ENCODE assay signal across 12 cellular contexts in genomic region chr5:140106101-140106500, GRCh38. TPM values are rescaled to one million over a fixed set of nuclear protein-coding genes. Genes with fewer than 3 reads are reported as not detected.
DNase-seq lines count a peak whose midpoint lies in the region; ATAC-seq, FAIRE-seq and TF ChIP-seq lines count a peak whose summit lies in the region.
"Had no signal": no experiment of that assay in that cellular context is flagged by ENCODE, and none has a peak within 500 bp of the region (broad histone marks: within the 10 kb centered on the region; RNA-seq: fewer than 3 reads in every experiment).

No MANE protein-coding gene starts in this region.

- no peaks in the 10 kb centered on the region for H3K9me3 Mint-ChIP-seq in Caco-2 (ENCODE audit: unreplicated experiment)
- no peaks in the 10 kb centered on the region for H3K9me3 Mint-ChIP-seq in osteocyte (ENCODE audit: unreplicated experiment)

- H3K9ac ChIP-seq in K562 (ENCODE audit: insufficient read depth in 1 of 2, low read depth in 2 of 2, low read length in 2 of 2), result no peak overlapping the region

- no peak for TF ChIP-seq EP300 in K562 (IDR thresholded peaks at IDR 0.05; ENCODE audit: low read length)

- H3K4me3 Mint-ChIP-seq in Caco-2 (ENCODE audit: unreplicated experiment), result peak overlapping the region; percentile 94
- peak overlapping the region; percentile 91 for H3K4me3 Mint-ChIP-seq in osteocyte (ENCODE audit: unreplicated experiment)

- peaks cover 12% of the 10 kb centered on the region for H3K4me1 Mint-ChIP-seq in Caco-2 (ENCODE audit: low read depth, unreplicated experiment)
- peaks cover 25% of the 10 kb centered on the region for H3K4me1 Mint-ChIP-seq in osteocyte (ENCODE audit: unreplicated experiment)

- TF ChIP-seq CTCF in Caco-2 (IDR thresholded peaks at IDR 0.05; ENCODE audit: insufficient read depth in 1 of 2, low read depth in 1 of 2, low read length in 1 of 2, severe bottlenecking in 1 of 2, unreplicated experiment in 1 of 2), result no peak
- TF ChIP-seq CTCF in LNCAP (IDR thresholded peaks at IDR 0.05), result 0 out of 2 replicates have a peak, but pooled peaks have one; percentile 26
- TF ChIP-seq CTCF in K562 (IDR thresholded peaks at IDR 0.05 in 2 of 3, conservative IDR thresholded peaks at IDR 0.05 in 1 of 3; ENCODE audit: insufficient read depth in 2 of 3, low read depth in 1 of 3, low read length in 3 of 3), result peak in 1 of 3 experiments; percentile 32; a peak in 2 of 6 replicates
- TF ChIP-seq CTCF in osteocyte (IDR thresholded peaks at IDR 0.05), result peak; percentile 7

- TF ChIP-seq RAD21 in K562 (CRISPR knock-in tag; conservative IDR thresholded peaks at IDR 0.05 in 1 of 2, IDR thresholded peaks at IDR 0.05 in 1 of 2), result 0 out of 4 replicates have a peak, but pooled peaks have one; percentile 7 to 10

- FAIRE-seq in K562 (lab: Jason Lieb, UNC), result peak; percentile 37

- no peaks in the 10 kb centered on the region for H3K9me1 ChIP-seq in K562 (ENCODE audit: control insufficient read depth, insufficient read depth, low read length)

- H3K9me3 ChIP-seq in Caco-2 (no peaks in the 10 kb centered on the region), K562 (replicated peaks; ENCODE audit: control insufficient read depth, insufficient read depth, low read depth, low read length) (no peaks in the 10 kb centered on the region)

- no peak overlapping the region for H3K27ac ChIP-seq in K562 (ENCODE audit: extremely low read depth, low read depth, low read length)

- POLR2A ChIA-PET in Caco-2 (lab: Charles Lee) (interaction anchor here (0.5 kb wide), 1 partner anchor 11 kb away, joined by 3 read pairs; no protein-coding TSS in a partner anchor), K562 (lab: Yijun Ruan, JAX) (interaction anchor here (0.5 kb wide), 1 partner anchor 249 kb away, joined by 3 read pairs; no protein-coding TSS in a partner anchor)

- H4K20me1 ChIP-seq in K562 (replicated peaks; ENCODE audit: control insufficient read depth, insufficient read depth, low read length), result no peaks in the 10 kb centered on the region

- H3K27me3 ChIP-seq in Caco-2 (replicated peaks; ENCODE audit: control insufficient read depth, insufficient read depth, low read length), result no peaks in the 10 kb centered on the region
- H3K27me3 ChIP-seq in K562 (ENCODE audit: control insufficient read depth in 2 of 2, insufficient read depth in 2 of 2, low read length in 2 of 2), result no peaks in the 10 kb centered on the region

- BruUV-seq in Caco-2 (replicated peaks; lab: Mats Ljungman, UMichigan) (no TSS peak), K562 (replicated peaks; lab: Mats Ljungman, UMichigan) (no TSS peak)

- H3K36me3 ChIP-seq in Caco-2 (ENCODE audit: control insufficient read depth, insufficient read depth, low read length) (no peaks in the 10 kb centered on the region), K562 (ENCODE audit: control insufficient read depth, insufficient read depth, low read length) (no peaks in the 10 kb centered on the region)
- H3K36me3 ChIP-seq: WERI-Rb-1 had no signal

- H3K79me2 ChIP-seq in K562 (ENCODE audit: control insufficient read depth, insufficient read depth, low read length), result peaks cover 31% of the 10 kb centered on the region

- DNase-seq in Caco-2 (no peak), K562 (ENCODE audit: extremely low read depth in 1 of 4, low spot score in 3 of 4) (peak in 1 of 4 experiments; percentile 17), osteocyte (ENCODE audit: extremely low spot score, unreplicated experiment) (no peak), C1 segment of cervical spinal cord (lab: John Stamatoyannopoulos, UW) (no peak), AG08396 (ENCODE audit: low spot score) (no peak), DMS114 treated with DMSO at 0.1 percent for 48 hours (lab: John Stamatoyannopoulos, UW; ENCODE audit: unreplicated experiment) (no peak), NCI-H2196 treated with DMSO at 0.1 percent for 48 hours (lab: John Stamatoyannopoulos, UW; ENCODE audit: unreplicated experiment) (no peak)
- DNase-seq: central memory CD4-positive, alpha-beta T cell; NCI-H446 treated with DMSO at 0.1 percent for 48 hours; stimulated activated CD8-positive, alpha-beta memory T cell treated with anti-CD3 and anti-CD28 coated beads, Interleukin-4, amount 100 ng/mL, for 48 hours; WERI-Rb-1 had no signal

- H3K4me1 ChIP-seq in Caco-2 (peaks cover 4% of the 10 kb centered on the region; the same call in 1 of the 2 replicates), K562 (replicated peaks in 1 of 2; ENCODE audit: control insufficient read depth in 2 of 2, insufficient read depth in 2 of 2, low read length in 2 of 2) (peaks cover 10 to 14% of the 10 kb centered on the region in 2 experiments; a peak in 4 of 5 replicates)

- H3K36me3 Mint-ChIP-seq in Caco-2 (ENCODE audit: insufficient read depth, unreplicated experiment), result peaks cover 15% of the 10 kb centered on the region
- no peaks in the 10 kb centered on the region for H3K36me3 Mint-ChIP-seq in osteocyte (ENCODE audit: unreplicated experiment)

- in situ Hi-C loops in K562 (cut with MboI), result no loop called here

- 0 out of 2 replicates have a peak overlapping the region, but pooled peaks have one; percentile 93 for H2AFZ ChIP-seq in K562 (ENCODE audit: low read depth, low read length)

- CTCF ChIA-PET in Caco-2 (lab: Charles Lee), result no interaction called here
- CTCF ChIA-PET in K562 (lab: Yijun Ruan, JAX; ENCODE audit: low intra/inter-chr PET ratio), result interaction anchor here (1.1 kb wide), 1 partner anchor 33 kb away, joined by 5 read pairs; no protein-coding TSS in a partner anchor

- no peak overlapping the region for H3K4me2 ChIP-seq in K562 (ENCODE audit: insufficient read depth, low read length)

- H3K27me3 Mint-ChIP-seq in Caco-2 (ENCODE audit: insufficient read depth, unreplicated experiment) (peaks cover 5% of the 10 kb centered on the region), osteocyte (ENCODE audit: unreplicated experiment) (peaks cover 78% of the 10 kb centered on the region)

- ATAC-seq in K562, result no peak

- intact Hi-C loops in Caco-2 (cut with micrococcal nuclease; ENCODE audit: unreplicated experiment) (loop anchor here (2.0 to 10.0 kb wide), 3 partner anchors 36 to 461 kb away; partner anchors contain the start of gene CXXC5), K562 (cut with micrococcal nuclease) (loop anchor here (2.0 kb wide), 1 partner anchor 51 kb away; no protein-coding TSS in a partner anchor)

- H3K27ac Mint-ChIP-seq in Caco-2 (ENCODE audit: unreplicated experiment) (peak overlapping the region; percentile 92), osteocyte (ENCODE audit: unreplicated experiment) (no peak overlapping the region)

- no peak overlapping the region for H3K4me3 ChIP-seq in Caco-2 (ENCODE audit: low read depth, low read length)
- no peak overlapping the region for H3K4me3 ChIP-seq in K562

- 66% methylated on average over 5 of the region's 5 CpGs for WGBS in K562 (ENCODE audit: insufficient coverage, low coverage, missing lambda C conversion rate)

- no peak for TF ChIP-seq POLR2A in K562 (conservative IDR thresholded peaks at IDR 0.05)

RNA-seq across cellular contexts. Expression of gene PURA, which starts 7.8 kb away (rescaled TPM):
- total RNA-seq in Caco-2 (2022), result 14.5 and 15.2 TPM in 2 replicates
- 3.0 and 12.0 TPM in 2 replicates for total RNA-seq in K562 (2011; cell fraction: chromatin; rRNA removed; ENCODE audit: low replicate concordance)
- total RNA-seq in K562 (2011; cell fraction: nucleolus; rRNA removed), result 3.2 and 4.1 TPM in 2 replicates
- total RNA-seq in K562 (2011; cell fraction: nucleoplasm; rRNA removed), result 7.8 and 14.4 TPM in 2 replicates
- 10.7 and 13.8 TPM in 2 replicates for total RNA-seq in K562 (2014; rRNA removed)
- 5.5 and 6.0 TPM in 2 replicates for total RNA-seq in K562 (2014; rRNA removed; fragmentation: Illumina TruSeq; extraction: Trizol)
- 5.4 and 6.7 TPM in 2 replicates for total RNA-seq in K562 (2015; rRNA removed; fragmentation: Illumina TruSeq; extraction: Trizol)
- 10.6 and 11.1 TPM in 2 replicates for total RNA-seq in K562 (2021)
- polyA plus RNA-seq in K562 (2011; rRNA removed), result 3.7 and 4.2 TPM in 2 replicates
- 1.4 and 2.0 TPM in 2 replicates for polyA plus RNA-seq in K562 (2011; cell fraction: cytosol; rRNA removed)
- 3.7 and 4.1 TPM in 2 replicates for polyA plus RNA-seq in K562 (2011; cell fraction: nucleus; rRNA removed)
- 4.9 and 5.4 TPM in 2 replicates for polyA plus RNA-seq in K562 (2012)
- polyA plus RNA-seq in K562 (2014; fragmentation: Illumina TruSeq; extraction: Trizol), result 4.7 and 5.6 TPM in 2 replicates
- 1 to 10 TPM; 3.2 to 4.2 TPM for polyA plus RNA-seq in K562 (2014; fragmentation: Nextera tagmentation; extraction: Ambion mirVana)
- polyA plus RNA-seq in K562 (2014; rRNA removed), result 3.9 and 4.7 TPM in 2 replicates
- 5.7 and 8.2 TPM in 2 replicates for polyA minus RNA-seq in K562 (2011; rRNA and poly(A)+ RNA removed)
- polyA minus RNA-seq in K562 (2011; cell fraction: cytosol; rRNA and poly(A)+ RNA removed), result 5.3 and 5.8 TPM in 2 replicates
- polyA minus RNA-seq in K562 (2011; cell fraction: nucleus; rRNA and poly(A)+ RNA removed), result 6.5 and 12.2 TPM in 2 replicates
- 11.4 and 11.5 TPM in 2 replicates for total RNA-seq in osteocyte

RNA-seq across cellular contexts. Expression of gene IGIP, which starts 19.6 kb away (rescaled TPM):
- total RNA-seq in Caco-2 (2022) (3.7 TPM in 2 replicates), K562 (2014; rRNA removed) (0.73 and 1.3 TPM in 2 replicates), K562 (2014; rRNA removed; fragmentation: Illumina TruSeq; extraction: Trizol) (1.4 and 1.5 TPM in 2 replicates), K562 (2015; rRNA removed; fragmentation: Illumina TruSeq; extraction: Trizol) (1.4 and 1.6 TPM in 2 replicates), K562 (2021) (1.1 and 1.2 TPM in 2 replicates), osteocyte (4.1 and 4.3 TPM in 2 replicates)
- 1.4 and 5.9 TPM in 2 replicates for total RNA-seq in K562 (2011; cell fraction: chromatin; rRNA removed; ENCODE audit: low replicate concordance)
- total RNA-seq in K562 (2011; cell fraction: nucleolus; rRNA removed), result 0.67 and 1.2 TPM in 2 replicates
- total RNA-seq in K562 (2011; cell fraction: nucleoplasm; rRNA removed), result 3.4 and 9.5 TPM in 2 replicates
- polyA plus RNA-seq in K562 (2011; rRNA removed) (1.0 and 1.2 TPM in 2 replicates), K562 (2014; fragmentation: Illumina TruSeq; extraction: Trizol) (0.96 and 1.5 TPM in 2 replicates), K562 (2014; fragmentation: Nextera tagmentation; extraction: Ambion mirVana) (under 1 TPM; 0.52 to 0.69 TPM), K562 (2014; rRNA removed) (0.91 and 1.1 TPM in 2 replicates)
- 0.19 and 0.86 TPM in 2 replicates for polyA plus RNA-seq in K562 (2011; cell fraction: cytosol; rRNA removed)
- 2.3 and 4.8 TPM in 2 replicates for polyA plus RNA-seq in K562 (2011; cell fraction: nucleus; rRNA removed)
- 1.1 and 2.3 TPM in 2 replicates for polyA plus RNA-seq in K562 (2012)
- 1.4 and 2.2 TPM in 2 replicates for polyA minus RNA-seq in K562 (2011; rRNA and poly(A)+ RNA removed)
- polyA minus RNA-seq in K562 (2011; cell fraction: cytosol; rRNA and poly(A)+ RNA removed), result 0.57 and 0.64 TPM in 2 replicates
- polyA minus RNA-seq in K562 (2011; cell fraction: nucleus; rRNA and poly(A)+ RNA removed), result 1.3 and 3.1 TPM in 2 replicates

Comparison
In these comparisons a context has a peak if more than half of its experiments do, and no peak if none do; other contexts are left out.
1. CTCF ChIP-seq: peak in LNCAP (single experiment) and osteocyte (single experiment); none in Caco-2 (0 of 2).